25 cellular contexts compared by ENCODE assay signal in genomic region chr9:126617003-126617739, GRCh38. TPM values are rescaled to one million over a fixed set of nuclear protein-coding genes. Genes with fewer than 3 reads are reported as not detected.
DNase-seq lines count a peak whose midpoint lies in the region; ATAC-seq and TF ChIP-seq lines count a peak whose summit lies in the region.
"Had no signal": no experiment of that assay in that cellular context is flagged by ENCODE, and none has a peak within 500 bp of the region (broad histone marks: within the 10 kb centered on the region; RNA-seq: fewer than 3 reads in every experiment).

No MANE protein-coding gene starts in this region.

- H2BK5ac ChIP-seq in mesendoderm (ENCODE audit: low read length), result no peak overlapping the region

- H3F3A ChIP-seq in SK-N-SH (replicated peaks; ENCODE audit: insufficient read depth), result no peaks in the 10 kb centered on the region

- H2AFZ ChIP-seq in SK-N-SH (ENCODE audit: low read depth), result no peak overlapping the region

- no peaks in the 10 kb centered on the region for H3K79me1 ChIP-seq in mesendoderm (ENCODE audit: low read length)

- H3K27me3 ChIP-seq in SK-N-SH (ENCODE audit: insufficient read depth) (peaks cover 90% of the 10 kb centered on the region), mesendoderm (ENCODE audit: insufficient read depth, low read length, poor library complexity) (peaks cover 88% of the 10 kb centered on the region)
- H3K27me3 ChIP-seq: thyroid gland had no signal

- no peak for TF ChIP-seq EP300 in SK-N-SH (IDR thresholded peaks at IDR 0.05; ENCODE audit: borderline replicate concordance in 1 of 2, low read depth in 1 of 2, low read length in 1 of 2)

- POLR2A ChIA-PET in SK-N-SH (lab: Yijun Ruan, JAX), result no interaction called here

- no peaks in the 10 kb centered on the region for H3K4me1 ChIP-seq in SK-N-SH (ENCODE audit: control insufficient read depth in 1 of 2, insufficient read depth in 2 of 2, low read depth in 1 of 2, low read length in 1 of 2)
- peaks cover 9% of the 10 kb centered on the region for H3K4me1 ChIP-seq in mesendoderm (ENCODE audit: control insufficient read depth, low read depth, low read length)

- peaks cover 90% of the 10 kb centered on the region for H3K27me3 Mint-ChIP-seq in brain
- H3K27me3 Mint-ChIP-seq in stimulated activated naive B cell treated with anti-CD40 and anti-IgM and Interleukin-4, amounts not matched to agents 10 μg/mL and 1 μg/mL and 100 μg/mL, for 72 hours, result peaks cover 60 to 83% of the 10 kb centered on the region in 2 donors

- H3K4me2 ChIP-seq in SK-N-SH (no peak overlapping the region), mesendoderm (ENCODE audit: low read length) (no peak overlapping the region)

- no peaks in the 10 kb centered on the region for H3K36me3 ChIP-seq in SK-N-SH (replicated peaks in 1 of 2; ENCODE audit: control insufficient read depth in 1 of 2, insufficient read depth in 2 of 2, low read length in 1 of 2)
- H3K36me3 ChIP-seq in mesendoderm (ENCODE audit: control insufficient read depth, insufficient read depth, low read length), result no peaks in the 10 kb centered on the region
- H3K36me3 ChIP-seq: ascending aorta, pancreas, thyroid gland had no signal

- H3K27ac ChIP-seq in SK-N-SH (ENCODE audit: low read depth in 2 of 2, low read length in 1 of 2), result no peak overlapping the region
- H3K27ac ChIP-seq in mesendoderm (ENCODE audit: low read depth, low read length), result no peak overlapping the region
- H3K27ac ChIP-seq: 22Rv1, ascending aorta, epithelial cell of prostate, pancreas, thyroid gland had no signal

- peak overlapping the region in 3 of 5 experiments; percentile 58 to 76 (median 65) for H3K4me3 Mint-ChIP-seq in brain
- no peak overlapping the region for H3K4me3 Mint-ChIP-seq in stimulated activated naive B cell treated with anti-CD40 and anti-IgM and Interleukin-4, amounts not matched to agents 10 μg/mL and 1 μg/mL and 100 μg/mL, for 72 hours
- H3K4me3 Mint-ChIP-seq: stimulated activated naive CD8-positive, alpha-beta T cell treated with anti-CD3 and anti-CD28 coated beads, Interleukin-15, Interleukin-2, amounts not matched to agents 100 ng/mL and 50 ng/mL, for 24 hours had no signal

- DNase-seq in SK-N-SH, result peak; percentile 22
- DNase-seq in mesendoderm, result no peak
- no peak for DNase-seq in stimulated activated naive B cell treated with anti-CD40 and anti-IgM and Interleukin-4, amounts not matched to agents 10 μg/mL and 1 μg/mL and 100 μg/mL, for 72 hours
- no peak for DNase-seq in DMS153 (lab: John Stamatoyannopoulos, UW)
- no peak for DNase-seq in nucleus accumbens (lab: John Stamatoyannopoulos, UW)
- DNase-seq: activated CD8-positive, alpha-beta memory T cell treated with anti-CD3 and anti-CD28 coated beads, Interleukin-2, amount 50 U/mL, for 48 hours; CD4-positive, alpha-beta memory T cell; cerebellar nuclear complex; head of caudate nucleus; NCI-H2081 treated with DMSO at 0.1 percent for 48 hours; NCI-H446; OCI-M1; right cardiac atrium; T1000; thyroid gland had no signal

- H3K9ac ChIP-seq in SK-N-SH (no peak overlapping the region), mesendoderm (ENCODE audit: low read length) (no peak overlapping the region)

- H3K4ac ChIP-seq in mesendoderm (ENCODE audit: low read depth, low read length), result no peak overlapping the region

- H4K20me1 ChIP-seq in SK-N-SH (ENCODE audit: insufficient read depth), result 0 out of 2 replicates have a peak, but pooled peaks cover 3% of the 10 kb centered on the region

- H3K9me3 ChIP-seq in SK-N-SH, result no peaks in the 10 kb centered on the region
- H3K9me3 ChIP-seq: ascending aorta, pancreas, thyroid gland had no signal

- peaks cover 20% of the 10 kb centered on the region for H3K4me1 Mint-ChIP-seq in brain
- H3K4me1 Mint-ChIP-seq in stimulated activated naive B cell treated with anti-CD40 and anti-IgM and Interleukin-4, amounts not matched to agents 10 μg/mL and 1 μg/mL and 100 μg/mL, for 72 hours, result peaks cover 22 to 31% of the 10 kb centered on the region in 2 donors

- ATAC-seq in SK-N-SH treated with all-trans-retinoic acid at 6 μM for 48 hours (no peak), GM18517 (IDR thresholded peaks at IDR 0.05; ENCODE audit: unreplicated experiment) (no peak)
- ATAC-seq in stimulated activated naive B cell treated with anti-CD40 and anti-IgM and Interleukin-4, amounts not matched to agents 10 μg/mL and 1 μg/mL and 100 μg/mL, for 72 hours (replicated peaks), result no peak
- ATAC-seq: activated naive CD4-positive, alpha-beta T cell treated with anti-CD3 and anti-CD28 coated beads, Interleukin-2, amount 50 U/mL, for 72 hours; pancreas; right cardiac atrium had no signal

- H3K9me2 ChIP-seq in SK-N-SH, result no peaks in the 10 kb centered on the region

- no peak overlapping the region for H3K23ac ChIP-seq in mesendoderm (ENCODE audit: low read length)

- no peak overlapping the region for H4K8ac ChIP-seq in mesendoderm (ENCODE audit: low read depth, low read length)

- H3K27ac Mint-ChIP-seq in brain, result peak overlapping the region in 2 of 5 experiments; percentile 30 to 37
- H3K27ac Mint-ChIP-seq in stimulated activated naive B cell treated with anti-CD40 and anti-IgM and Interleukin-4, amounts not matched to agents 10 μg/mL and 1 μg/mL and 100 μg/mL, for 72 hours, result peak overlapping the region; percentile 47
- H3K27ac Mint-ChIP-seq: activated naive CD4-positive, alpha-beta T cell treated with anti-CD3 and anti-CD28 coated beads, Interleukin-2, amount 50 U/mL, for 72 hours; activated T-helper 2 cell treated with anti-CD3 and anti-CD28 coated beads, Interferon-gamma antibody, Interleukin-2, Interleukin-4, amounts not matched to agents 10 μg/mL and 5 μg/mL and 100 μg/mL, durations not matched to agents 14 hours and 24 hours and 36 hours; CD4-positive, alpha-beta memory T cell; stimulated activated naive CD8-positive, alpha-beta T cell treated with anti-CD3 and anti-CD28 coated beads, Interleukin-15, Interleukin-2, amounts not matched to agents 100 ng/mL and 50 ng/mL, for 24 hours had no signal

- no peak overlapping the region for H3K4me3 ChIP-seq in SK-N-SH (ENCODE audit: low read depth in 2 of 2, low read length in 1 of 2)
- no peak overlapping the region for H3K4me3 ChIP-seq in mesendoderm (ENCODE audit: low read length)
- H3K4me3 ChIP-seq: ascending aorta, pancreas, thyroid gland had no signal

- H2AK5ac ChIP-seq in mesendoderm (ENCODE audit: low read length), result no peak overlapping the region

- no peaks in the 10 kb centered on the region for H3K79me2 ChIP-seq in SK-N-SH (ENCODE audit: insufficient read depth)
- no peaks in the 10 kb centered on the region for H3K79me2 ChIP-seq in mesendoderm (ENCODE audit: control insufficient read depth, insufficient read depth, low read length)

- 40% methylated on average over 13 of the region's 16 CpGs for WGBS in SK-N-SH (ENCODE audit: low lambda C conversion rate)
- WGBS in mesendoderm (ENCODE audit: extremely low coverage, insufficient coverage, low lambda C conversion rate), result no CpG with 5 or more reads among the region's 16 CpGs

- H3K18ac ChIP-seq in mesendoderm (ENCODE audit: low read length), result peak overlapping the region; percentile 11

- no peaks in the 10 kb centered on the region for H3K9me3 Mint-ChIP-seq in brain
- H3K9me3 Mint-ChIP-seq in stimulated activated naive B cell treated with anti-CD40 and anti-IgM and Interleukin-4, amounts not matched to agents 10 μg/mL and 1 μg/mL and 100 μg/mL, for 72 hours, result no peaks in the 10 kb centered on the region
- H3K9me3 Mint-ChIP-seq: activated naive CD4-positive, alpha-beta T cell treated with anti-CD3 and anti-CD28 coated beads, Interleukin-2, amount 50 U/mL, for 72 hours; activated T-helper 2 cell treated with anti-CD3 and anti-CD28 coated beads, Interferon-gamma antibody, Interleukin-2, Interleukin-4, amounts not matched to agents 10 μg/mL and 5 μg/mL and 100 μg/mL, durations not matched to agents 14 hours and 24 hours and 36 hours; stimulated activated naive CD8-positive, alpha-beta T cell treated with anti-CD3 and anti-CD28 coated beads, Interleukin-15, Interleukin-2, amounts not matched to agents 100 ng/mL and 50 ng/mL, for 24 hours had no signal

- H3K56ac ChIP-seq in mesendoderm (ENCODE audit: low read length), result no peak overlapping the region

- H4K5ac ChIP-seq in mesendoderm (ENCODE audit: low read length), result no peak overlapping the region

- no peak overlapping the region for H2BK15ac ChIP-seq in mesendoderm (replicated peaks; ENCODE audit: low read depth)

- H2BK120ac ChIP-seq in mesendoderm (ENCODE audit: low read depth, low read length), result no peak overlapping the region

- no peak for TF ChIP-seq RAD21 in SK-N-SH (IDR thresholded peaks at IDR 0.05; ENCODE audit: low read length)

- CTCF ChIA-PET in SK-N-SH (lab: Yijun Ruan, JAX), result interaction anchor here (0.8 to 2.9 kb wide), 12 partner anchors 11 to 234 kb away, joined by 3 to 16 read pairs (median 4); no protein-coding TSS in a partner anchor

- TF ChIP-seq CTCF in SK-N-SH (IDR thresholded peaks at IDR 0.05) (no peak), brain (conservative IDR thresholded peaks at IDR 0.05) (no peak)

- H3K36me3 Mint-ChIP-seq in brain, result no peaks in the 10 kb centered on the region
- H3K36me3 Mint-ChIP-seq in stimulated activated naive B cell treated with anti-CD40 and anti-IgM and Interleukin-4, amounts not matched to agents 10 μg/mL and 1 μg/mL and 100 μg/mL, for 72 hours, result peaks cover 0 to 3% of the 10 kb centered on the region in 2 donors
- H3K36me3 Mint-ChIP-seq: CD4-positive, alpha-beta memory T cell had no signal

TF ChIP-seq in SK-N-SH, 30 proteins besides CTCF, POLR2A, EP300 and RAD21:
- TF ChIP-seq MXI1 (IDR thresholded peaks at IDR 0.05; ENCODE audit: low read depth, low read length), result no peak

TF ChIP-seq in SK-N-SH treated with all-trans-retinoic acid at 6 μM for 48 hours, 23 proteins besides CTCF, POLR2A, EP300 and RAD21:
- no peak for TF ChIP-seq ESRRG (CRISPR knock-in tag; IDR thresholded peaks at IDR 0.05)
- TF ChIP-seq CSDC2 (CRISPR knock-in tag; IDR thresholded peaks at IDR 0.05), result no peak
- no peak for TF ChIP-seq TOX (CRISPR knock-in tag; IDR thresholded peaks at IDR 0.05; ENCODE audit: borderline replicate concordance)
- no peak for TF ChIP-seq ARNTL (CRISPR knock-in tag; IDR thresholded peaks at IDR 0.05; ENCODE audit: borderline replicate concordance, low read depth)
- TF ChIP-seq ISL1 (CRISPR knock-in tag; IDR thresholded peaks at IDR 0.05), result no peak

RNA-seq across cellular contexts. Expression of gene LMX1B, which starts 3.4 kb away (rescaled TPM):
- polyA plus RNA-seq in SK-N-SH (2012; rRNA removed) (not detected in 2 replicates), brain (ENCODE audit: insufficient read depth, low read depth, low replicate concordance) (not detected)
- not detected in 2 replicates for polyA plus RNA-seq in SK-N-SH (2012; cell fraction: cytosol; rRNA removed)
- not detected in 2 replicates for polyA plus RNA-seq in SK-N-SH (2012; cell fraction: nucleus; rRNA removed)
- polyA plus RNA-seq in mesendoderm (2013, experiment 1 of 2), result 0.53 TPM
- polyA plus RNA-seq in mesendoderm (2013, experiment 2 of 2), result 0.45 TPM
- polyA plus RNA-seq: CD4-positive, alpha-beta memory T cell had no signal

Comparison
In these comparisons a context has a peak if more than half of its experiments do, and no peak if none do; other contexts are left out.
1. H3K4me3 Mint-ChIP-seq: peak in brain (3 of 5); none in stimulated activated naive B cell treated with anti-CD40 and anti-IgM and Interleukin-4, amounts not matched to agents 10 μg/mL and 1 μg/mL and 100 μg/mL, for 72 hours (0 of 2).